Comparison of ENCODE assay signal across 23 cellular contexts in the genomic region with DNA sequence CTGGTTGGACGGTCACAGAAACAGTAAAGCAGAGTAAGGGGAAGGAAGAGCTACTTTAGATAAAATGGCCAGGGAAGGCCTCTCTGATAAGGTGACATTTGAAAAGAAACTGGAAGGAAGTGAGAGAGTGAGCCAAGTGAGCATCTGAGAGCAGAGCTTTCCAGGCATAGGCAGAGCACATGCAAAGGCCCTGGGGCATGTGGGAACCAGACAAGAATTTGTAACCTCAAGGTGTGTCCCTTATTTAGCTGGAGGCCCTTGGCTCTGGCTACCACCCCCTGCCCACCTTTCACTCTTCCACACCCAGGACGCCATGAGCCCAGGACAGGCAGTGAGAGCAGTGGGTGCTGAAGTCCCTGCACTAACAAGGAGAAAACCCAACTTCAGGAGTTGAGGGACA.
"Had no signal": no experiment of that assay in that cellular context is flagged by ENCODE, and none has a peak within 500 bp of the region (broad histone marks: within the 10 kb centered on the region; RNA-seq: fewer than 3 reads in every experiment).

No MANE protein-coding gene starts in this region.

- DNase-seq: activated CD4-positive, CD25-positive, alpha-beta regulatory T cell treated with anti-CD3 and anti-CD28 coated beads, Interleukin-2, amount 50 U/mL, for 72 hours; activated CD8-positive, alpha-beta memory T cell treated with anti-CD3 and anti-CD28 coated beads for 24 hours; activated CD8-positive, alpha-beta memory T cell treated with anti-CD3 and anti-CD28 coated beads, Interleukin-2, amount 50 U/mL, for 48 hours; activated effector memory CD4-positive, alpha-beta T cell treated with Interleukin-2 at 50 U/mL for 16 hours; activated naive CD4-positive, alpha-beta T cell treated with anti-CD3 and anti-CD28 coated beads, Interleukin-2, amount 50 U/mL, for 16 hours; activated T-cell treated with anti-CD3 and anti-CD28 coated beads, Interleukin-2, amount 50 U/mL, for 48 hours; aorta; gastrocnemius medialis; immature natural killer cell; kidney glomerular epithelial cell; left ventricle myocardium inferior; mammary epithelial cell; naive B cell; spleen; stimulated activated naive B cell treated with anti-CD40 and anti-IgM and Interleukin-4, amounts not matched to agents 10 μg/mL and 1 μg/mL and 100 μg/mL, for 72 hours; T-helper 1 cell; T1000 had no signal

- H3K27ac Mint-ChIP-seq: immature natural killer cell; stimulated activated naive B cell treated with anti-CD40 and anti-IgM and Interleukin-4, amounts not matched to agents 10 μg/mL and 1 μg/mL and 100 μg/mL, for 72 hours had no signal

- H3K4me3 ChIP-seq: breast epithelium, coronary artery, gastrocnemius medialis, heart left ventricle, left ventricle myocardium inferior, spleen, thoracic aorta had no signal

- H3K27ac ChIP-seq: breast epithelium, coronary artery, gastrocnemius medialis, heart left ventricle, left ventricle myocardium inferior, thoracic aorta, VCaP had no signal

- H3K36me3 Mint-ChIP-seq: immature natural killer cell; naive B cell; stimulated activated naive B cell treated with anti-CD40 and anti-IgM and Interleukin-4, amounts not matched to agents 10 μg/mL and 1 μg/mL and 100 μg/mL, for 72 hours had no signal

- H3K9me3 ChIP-seq: breast epithelium, gastrocnemius medialis, heart left ventricle, left ventricle myocardium inferior, spleen, thoracic aorta had no signal

- ATAC-seq: esophagus mucosa; gastrocnemius medialis; stimulated activated naive B cell treated with anti-CD40 and anti-IgM and Interleukin-4, amounts not matched to agents 10 μg/mL and 1 μg/mL and 100 μg/mL, for 72 hours had no signal

- H3K4me3 Mint-ChIP-seq: immature natural killer cell; naive B cell; stimulated activated naive B cell treated with anti-CD40 and anti-IgM and Interleukin-4, amounts not matched to agents 10 μg/mL and 1 μg/mL and 100 μg/mL, for 72 hours had no signal

- H3K4me1 Mint-ChIP-seq: immature natural killer cell; naive B cell; stimulated activated naive B cell treated with anti-CD40 and anti-IgM and Interleukin-4, amounts not matched to agents 10 μg/mL and 1 μg/mL and 100 μg/mL, for 72 hours had no signal

- H3K36me3 ChIP-seq: breast epithelium, gastrocnemius medialis, heart left ventricle, left ventricle myocardium inferior, spleen, thoracic aorta had no signal

- H3K4me1 ChIP-seq: gastrocnemius medialis, left ventricle myocardium inferior had no signal
